25 cellular contexts compared by ENCODE assay signal in genomic region chr6:22411408-22412105, GRCh38.
DNase-seq lines count a peak whose midpoint lies in the region; ATAC-seq and TF ChIP-seq lines count a peak whose summit lies in the region.
"Had no signal": no experiment of that assay in that cellular context is flagged by ENCODE, and none has a peak within 500 bp of the region (broad histone marks: within the 10 kb centered on the region; RNA-seq: fewer than 3 reads in every experiment).

No MANE protein-coding gene starts in this region.

- peaks cover 0 to 5% (median 0%) of the 10 kb centered on the region in 5 donors for H3K27me3 Mint-ChIP-seq in naive thymus-derived CD8-positive, alpha-beta T cell
- H3K27me3 Mint-ChIP-seq: activated CD4-positive, alpha-beta memory T cell treated with anti-CD3 and anti-CD28 coated beads, Interleukin-2, amount 10 ng/mL, durations not matched to agents 7 days and 5 days; dendritic cell treated with granulocyte-macrophage colony-stimulating factor and Interleukin-4, amounts not matched to agents 40 ng/mL and 50 ng/mL, for 4 days; IgD-negative memory B cell; stimulated activated naive CD8-positive, alpha-beta T cell treated with anti-CD3 and anti-CD28 coated beads, Interleukin-15, Interleukin-2, amounts not matched to agents 100 ng/mL and 50 ng/mL, for 24 hours; type B pancreatic cell had no signal

- H3K9me3 ChIP-seq in SK-N-MC (ENCODE audit: low read depth, low read length): no peaks in the 10 kb centered on the region
- H3K9me3 ChIP-seq: BLaER1 had no signal

- no peaks in the 10 kb centered on the region for H3K9me3 Mint-ChIP-seq in naive thymus-derived CD8-positive, alpha-beta T cell
- H3K9me3 Mint-ChIP-seq: activated CD4-positive, alpha-beta memory T cell treated with anti-CD3 and anti-CD28 coated beads, Interleukin-2, amount 10 ng/mL, durations not matched to agents 7 days and 5 days; activated naive CD4-positive, alpha-beta T cell treated with anti-CD3 and anti-CD28 coated beads for 36 hours; dendritic cell treated with granulocyte-macrophage colony-stimulating factor and Interleukin-4, amounts not matched to agents 40 ng/mL and 50 ng/mL, for 4 days; stimulated activated naive CD8-positive, alpha-beta T cell treated with anti-CD3 and anti-CD28 coated beads, Interleukin-15, Interleukin-2, amounts not matched to agents 100 ng/mL and 50 ng/mL, for 24 hours; type B pancreatic cell had no signal

- H3K4me1 Mint-ChIP-seq in naive thymus-derived CD8-positive, alpha-beta T cell: no peaks in the 10 kb centered on the region
- H3K4me1 Mint-ChIP-seq: activated CD4-positive, alpha-beta memory T cell treated with anti-CD3 and anti-CD28 coated beads, Interleukin-2, amount 10 ng/mL, durations not matched to agents 7 days and 5 days; IgD-negative memory B cell had no signal

- POLR2A ChIA-PET in naive thymus-derived CD8-positive, alpha-beta T cell (lab: Charles Lee): no interaction called here

- no peak overlapping the region for H3K9ac ChIP-seq in SK-N-MC (ENCODE audit: insufficient read length)
- H3K9ac ChIP-seq: BLaER1 had no signal

- H3K4me3 ChIP-seq in SK-N-MC (no peak overlapping the region), fibroblast of mammary gland (ENCODE audit: control insufficient read depth, low read depth, low read length) (no peak overlapping the region)
- H3K4me3 ChIP-seq: BLaER1 had no signal

- DNase-seq in GM03348 (ENCODE audit: low spot score) (peak; percentile 10), SK-N-MC (ENCODE audit: low read depth, low spot score) (no peak), fibroblast of mammary gland (ENCODE audit: low read depth) (peak; percentile 84), sciatic nerve (ENCODE audit: low spot score) (no peak), kidney glomerular epithelial cell (lab: John Stamatoyannopoulos, UW) (no peak), H4 (ENCODE audit: low spot score) (no peak)
- no peak for DNase-seq in naive thymus-derived CD8-positive, alpha-beta T cell
- DNase-seq: activated CD4-positive, alpha-beta memory T cell treated with anti-CD3 and anti-CD28 coated beads, Interleukin-2, amount 10 ng/mL, durations not matched to agents 7 days and 5 days; activated naive CD4-positive, alpha-beta T cell treated with anti-CD3 and anti-CD28 coated beads for 36 hours; Calu3; GDM1; MM.1S; NCI-H146; NCI-H2171 treated with DMSO at 0.1 percent for 48 hours; occipital lobe; SIG-M5; T-helper 2 cell; WERI-Rb-1 had no signal

- no peaks in the 10 kb centered on the region for H3K36me3 ChIP-seq in SK-N-MC (ENCODE audit: insufficient read depth, low read length)
- H3K36me3 ChIP-seq: BLaER1, WERI-Rb-1 had no signal

- ATAC-seq in sciatic nerve: peak; percentile 73
- ATAC-seq in naive thymus-derived CD8-positive, alpha-beta T cell: no peak

- 0 out of 2 replicates have a peak overlapping the region, but pooled peaks have one; percentile 32 for H3K27ac ChIP-seq in SK-N-MC
- H3K27ac ChIP-seq: BLaER1, epithelial cell of prostate, HL-60, WERI-Rb-1 had no signal

- no peak overlapping the region for H3K27ac Mint-ChIP-seq in naive thymus-derived CD8-positive, alpha-beta T cell
- H3K27ac Mint-ChIP-seq: activated CD4-positive, alpha-beta memory T cell treated with anti-CD3 and anti-CD28 coated beads, Interleukin-2, amount 10 ng/mL, durations not matched to agents 7 days and 5 days; activated naive CD4-positive, alpha-beta T cell treated with anti-CD3 and anti-CD28 coated beads for 36 hours; dendritic cell treated with granulocyte-macrophage colony-stimulating factor and Interleukin-4, amounts not matched to agents 40 ng/mL and 50 ng/mL, for 4 days; IgD-negative memory B cell; stimulated activated naive CD8-positive, alpha-beta T cell treated with anti-CD3 and anti-CD28 coated beads, Interleukin-15, Interleukin-2, amounts not matched to agents 100 ng/mL and 50 ng/mL, for 24 hours; type B pancreatic cell had no signal

- intact Hi-C loops in sciatic nerve (cut with DNase I): no loop called here

- H3K4me3 Mint-ChIP-seq in naive thymus-derived CD8-positive, alpha-beta T cell: no peak overlapping the region
- H3K4me3 Mint-ChIP-seq: activated CD4-positive, alpha-beta memory T cell treated with anti-CD3 and anti-CD28 coated beads, Interleukin-2, amount 10 ng/mL, durations not matched to agents 7 days and 5 days; activated naive CD4-positive, alpha-beta T cell treated with anti-CD3 and anti-CD28 coated beads for 36 hours; dendritic cell treated with granulocyte-macrophage colony-stimulating factor and Interleukin-4, amounts not matched to agents 40 ng/mL and 50 ng/mL, for 4 days; IgD-negative memory B cell; stimulated activated naive CD8-positive, alpha-beta T cell treated with anti-CD3 and anti-CD28 coated beads, Interleukin-15, Interleukin-2, amounts not matched to agents 100 ng/mL and 50 ng/mL, for 24 hours; type B pancreatic cell had no signal

- no peak for TF ChIP-seq CTCF in fibroblast of mammary gland (conservative IDR thresholded peaks at IDR 0.05; ENCODE audit: control insufficient read depth, insufficient read depth, low read depth, low read length)

- no peaks in the 10 kb centered on the region for H3K36me3 Mint-ChIP-seq in naive thymus-derived CD8-positive, alpha-beta T cell
- H3K36me3 Mint-ChIP-seq: IgD-negative memory B cell, type B pancreatic cell had no signal

Comparison
In these comparisons a context has a peak if more than half of its experiments do, and no peak if none do; other contexts are left out.
1. DNase-seq: peak in GM03348 (single experiment) and fibroblast of mammary gland (single experiment); none in SK-N-MC (single experiment), sciatic nerve (single experiment), kidney glomerular epithelial cell (single experiment), H4 (single experiment) and naive thymus-derived CD8-positive, alpha-beta T cell (0 of 10).